ENCODE assay signal across 22 cellular contexts in the genomic region with DNA sequence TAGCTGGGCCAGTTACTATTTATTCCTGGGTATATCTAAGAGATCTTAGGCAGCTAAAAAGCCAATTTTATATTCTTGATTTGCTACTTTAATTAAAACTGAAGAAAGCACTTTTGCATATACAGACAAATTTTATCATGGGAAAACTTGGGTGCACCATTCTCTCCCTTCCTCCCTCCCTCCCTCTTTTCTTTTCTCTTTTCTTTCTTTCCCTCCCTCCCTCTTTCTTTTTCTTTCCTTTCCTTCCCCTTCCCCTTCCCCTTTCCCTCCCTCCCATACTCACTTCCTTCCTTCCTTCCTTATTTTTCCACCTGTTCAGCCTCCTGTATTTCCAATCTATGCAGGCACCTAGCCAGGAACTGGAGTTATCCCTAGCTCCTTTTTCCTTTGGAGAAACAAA.
"Had no signal": no experiment of that assay in that cellular context is flagged by ENCODE, and none has a peak within 500 bp of the region (broad histone marks: within the 10 kb centered on the region; RNA-seq: fewer than 3 reads in every experiment).

No MANE protein-coding gene starts in this region.

- H3K27ac ChIP-seq: KMS-11, SJSA1, SK-N-MC had no signal

- H3K4me3 ChIP-seq: SJSA1, SK-N-MC had no signal

- DNase-seq: IMR-90, Kasumi-1, MM.1S, NCI-H1092 treated with DMSO at 0.1 percent for 48 hours, NCI-H1436, NCI-H187, NCI-H2029, NCI-H2081 treated with DMSO at 0.1 percent for 48 hours, NCI-H2171, NCI-H226, NCI-H446, NCI-H510A, NCI-H524 treated with DMSO at 0.1 percent for 48 hours, NCI-H69, NCI-H774, Right ventricle myocardium superior, RPMI8226, SIG-M5 had no signal

- H3K36me3 ChIP-seq: SJSA1 had no signal

- H3K27me3 ChIP-seq: SJSA1 had no signal

- H3K9me3 ChIP-seq: SJSA1 had no signal

- FAIRE-seq: RCC 7860 had no signal
